10 cellular contexts compared by ENCODE assay signal in the genomic region with DNA sequence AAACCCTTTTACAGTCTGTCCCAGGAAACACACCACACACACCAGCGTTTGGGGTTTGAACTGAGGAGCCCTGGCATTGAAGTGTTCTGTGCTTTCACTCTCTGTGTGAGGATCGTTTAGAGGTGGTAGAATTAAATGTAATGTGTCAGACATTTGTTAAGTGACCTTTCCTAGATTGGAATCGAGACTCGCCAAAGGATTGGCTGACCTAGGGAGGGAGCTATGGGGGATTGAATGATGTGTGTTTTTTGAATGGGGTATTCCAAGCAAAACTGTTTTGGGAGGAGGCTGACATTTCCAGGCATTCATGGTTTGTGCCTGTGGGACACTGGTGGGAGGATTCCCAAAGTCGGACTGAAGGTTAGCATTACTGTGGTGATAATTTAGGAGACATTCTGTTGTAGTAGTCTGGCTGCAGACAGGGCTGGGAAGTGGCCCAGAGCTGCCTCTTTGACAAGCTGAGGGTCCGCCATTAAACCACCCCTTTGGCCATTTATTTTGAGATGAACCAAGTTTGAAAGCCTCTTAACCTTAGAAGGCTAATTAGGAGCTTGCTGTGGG. TPM values are rescaled to one million over a fixed set of nuclear protein-coding genes. Genes with fewer than 3 reads are reported as not detected.
DNase-seq lines count a peak whose midpoint lies in the region; ATAC-seq and TF ChIP-seq lines count a peak whose summit lies in the region.
"Had no signal": no experiment of that assay in that cellular context is flagged by ENCODE, and none has a peak within 500 bp of the region (broad histone marks: within the 10 kb centered on the region; RNA-seq: fewer than 3 reads in every experiment).

No MANE protein-coding gene starts in this region.

- no peaks in the 10 kb centered on the region for H3K9me3 ChIP-seq in OCI-LY7 (ENCODE audit: low read length)

- H3K4me3 ChIP-seq in skeletal muscle cell (ENCODE audit: low read depth, low read length) (peak overlapping the region; percentile 86), OCI-LY7 (ENCODE audit: low read depth, low read length, poor library complexity, severe bottlenecking) (no peak overlapping the region)

- H3K9me3 Mint-ChIP-seq in activated naive CD8-positive, alpha-beta T cell treated with anti-CD3 and anti-CD28 coated beads, Interleukin-2, amount 50 U/mL, for 24 hours = peaks cover 8% of the 10 kb centered on the region
- H3K9me3 Mint-ChIP-seq: activated CD4-positive, alpha-beta T cell treated with anti-CD3 and anti-CD28 coated beads, Interleukin-2, amount 10 ng/mL, durations not matched to agents 7 days and 5 days had no signal

- H3K4me1 Mint-ChIP-seq in activated naive CD8-positive, alpha-beta T cell treated with anti-CD3 and anti-CD28 coated beads, Interleukin-2, amount 50 U/mL, for 24 hours = peaks cover 21% of the 10 kb centered on the region

- ATAC-seq in activated naive CD8-positive, alpha-beta T cell treated with anti-CD3 and anti-CD28 coated beads, Interleukin-2, amount 50 U/mL, for 24 hours = no peak
- ATAC-seq in left ventricle myocardium superior = peak; percentile 31
- ATAC-seq in left colon = no peak

- peaks cover 20% of the 10 kb centered on the region for H3K27me3 Mint-ChIP-seq in activated naive CD8-positive, alpha-beta T cell treated with anti-CD3 and anti-CD28 coated beads, Interleukin-2, amount 50 U/mL, for 24 hours

- POLR2A ChIA-PET in OCI-LY7 (lab: Charles Lee) = interaction anchor here (0.5 kb wide), 1 partner anchor 73 kb away, joined by 3 read pairs; no protein-coding TSS in a partner anchor

- H3K4me1 ChIP-seq in OCI-LY7 (ENCODE audit: insufficient read depth, low read length, poor library complexity, severe bottlenecking) = no peaks in the 10 kb centered on the region

- no peak overlapping the region for H3K27ac Mint-ChIP-seq in activated naive CD8-positive, alpha-beta T cell treated with anti-CD3 and anti-CD28 coated beads, Interleukin-2, amount 50 U/mL, for 24 hours
- H3K27ac Mint-ChIP-seq: activated CD4-positive, alpha-beta T cell treated with anti-CD3 and anti-CD28 coated beads, Interleukin-2, amount 10 ng/mL, durations not matched to agents 7 days and 5 days had no signal

- intact Hi-C loops in left ventricle myocardium superior (cut with micrococcal nuclease) (no loop called here), left colon (cut with DNase I, micrococcal nuclease) (no loop called here), OCI-LY7 (cut with micrococcal nuclease; ENCODE audit: unreplicated experiment) (no loop called here)

- CTCF ChIA-PET in OCI-LY7 (lab: Charles Lee; ENCODE audit: unreplicated experiment) = no interaction called here

- H3K4me3 Mint-ChIP-seq in activated naive CD8-positive, alpha-beta T cell treated with anti-CD3 and anti-CD28 coated beads, Interleukin-2, amount 50 U/mL, for 24 hours = peak overlapping the region; percentile 77

- H3K36me3 Mint-ChIP-seq in activated naive CD8-positive, alpha-beta T cell treated with anti-CD3 and anti-CD28 coated beads, Interleukin-2, amount 50 U/mL, for 24 hours (ENCODE audit: low read depth) = no peaks in the 10 kb centered on the region

- no peak for TF ChIP-seq CTCF in OCI-LY7 (conservative IDR thresholded peaks at IDR 0.05; ENCODE audit: low read length)

- DNase-seq in HCEC 1CT = peak; percentile 6
- DNase-seq in activated naive CD8-positive, alpha-beta T cell treated with anti-CD3 and anti-CD28 coated beads, Interleukin-2, amount 50 U/mL, for 24 hours = no peak
- no peak for DNase-seq in left ventricle myocardium superior
- no peak for DNase-seq in skeletal muscle cell (ENCODE audit: low read depth)
- no peak for DNase-seq in medulla oblongata (ENCODE audit: extremely low spot score)
- DNase-seq in NCI-H2196 treated with DMSO at 0.1 percent for 48 hours (lab: John Stamatoyannopoulos, UW; ENCODE audit: unreplicated experiment) = no peak
- DNase-seq in left colon = no peak
- DNase-seq in OCI-LY7 (ENCODE audit: low spot score) = no peak
- DNase-seq: activated CD4-positive, alpha-beta T cell treated with anti-CD3 and anti-CD28 coated beads, Interleukin-2, amount 10 ng/mL, durations not matched to agents 7 days and 5 days; midbrain had no signal

- H3K36me3 ChIP-seq in OCI-LY7 (ENCODE audit: insufficient read depth, low read length) = no peaks in the 10 kb centered on the region

- H4K20me1 ChIP-seq in OCI-LY7 (ENCODE audit: insufficient read depth, low read length) = no peaks in the 10 kb centered on the region

- H3K79me2 ChIP-seq in OCI-LY7 (ENCODE audit: insufficient read depth, low read depth, low read length) = no peaks in the 10 kb centered on the region

- H3K4me2 ChIP-seq in OCI-LY7 (ENCODE audit: low read length) = no peak overlapping the region

- no peaks in the 10 kb centered on the region for H3K9me2 ChIP-seq in OCI-LY7 (ENCODE audit: insufficient read depth, low read length)

- BruUV-seq in OCI-LY7 (replicated peaks; lab: Mats Ljungman, UMichigan) = no TSS peak

- H2AFZ ChIP-seq in OCI-LY7 (ENCODE audit: low read length) = no peak overlapping the region

- no peak overlapping the region for H3K27ac ChIP-seq in OCI-LY7 (ENCODE audit: low read depth, low read length, poor library complexity, severe bottlenecking)

RNA-seq across cellular contexts. Expression of gene MYO1B, which starts 1.7 kb away (rescaled TPM):
- total RNA-seq in left ventricle myocardium superior (16.0 TPM), left colon (10 to 100 TPM; 62.1 to 63.2 TPM), OCI-LY7 (2022) (not detected in 2 replicates)
- not detected in 2 replicates for total RNA-seq in OCI-LY7 (2014; rRNA removed; shearing (Covaris generic))

Comparison
In these comparisons a context has a peak if more than half of its experiments do, and no peak if none do; other contexts are left out.
1. RNA of gene MYO1B, which starts 1.7 kb away (total RNA-seq): 62.1 to 63.2 TPM in left colon and 16.0 TPM in left ventricle myocardium superior (single experiment); not detected in OCI-LY7; every median in the first group is over 10 times any median in the second.